Comparison of ENCODE assay signal across 1 cellular context in genomic region chr3:58047806-58048205, GRCh38.
TF ChIP-seq lines count a peak whose summit lies in the region.

No MANE protein-coding gene starts in this region.

TF ChIP-seq in HepG2, 621 proteins besides CTCF, POLR2A, EP300 and RAD21 (continued from another document):
- TF ChIP-seq, protein P1, sequence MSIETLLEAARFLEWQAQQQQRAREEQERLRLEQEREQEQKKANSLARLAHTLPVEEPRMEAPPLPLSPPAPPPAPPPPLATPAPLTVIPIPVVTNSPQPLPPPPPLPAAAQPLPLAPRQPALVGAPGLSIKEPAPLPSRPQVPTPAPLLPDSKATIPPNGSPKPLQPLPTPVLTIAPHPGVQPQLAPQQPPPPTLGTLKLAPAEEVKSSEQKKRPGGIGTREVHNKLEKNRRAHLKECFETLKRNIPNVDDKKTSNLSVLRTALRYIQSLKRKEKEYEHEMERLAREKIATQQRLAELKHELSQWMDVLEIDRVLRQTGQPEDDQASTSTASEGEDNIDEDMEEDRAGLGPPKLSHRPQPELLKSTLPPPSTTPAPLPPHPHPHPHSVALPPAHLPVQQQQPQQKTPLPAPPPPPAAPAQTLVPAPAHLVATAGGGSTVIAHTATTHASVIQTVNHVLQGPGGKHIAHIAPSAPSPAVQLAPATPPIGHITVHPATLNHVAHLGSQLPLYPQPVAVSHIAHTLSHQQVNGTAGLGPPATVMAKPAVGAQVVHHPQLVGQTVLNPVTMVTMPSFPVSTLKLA (IDR thresholded peaks at IDR 0.05) = no peak
- no peak for TF ChIP-seq POGZ (CRISPR knock-in tag; IDR thresholded peaks at IDR 0.05)
- TF ChIP-seq MBNL3 (CRISPR knock-in tag; conservative IDR thresholded peaks at IDR 0.05) = no peak
